ENCODE assay signal across 11 cellular contexts in the genomic region with DNA sequence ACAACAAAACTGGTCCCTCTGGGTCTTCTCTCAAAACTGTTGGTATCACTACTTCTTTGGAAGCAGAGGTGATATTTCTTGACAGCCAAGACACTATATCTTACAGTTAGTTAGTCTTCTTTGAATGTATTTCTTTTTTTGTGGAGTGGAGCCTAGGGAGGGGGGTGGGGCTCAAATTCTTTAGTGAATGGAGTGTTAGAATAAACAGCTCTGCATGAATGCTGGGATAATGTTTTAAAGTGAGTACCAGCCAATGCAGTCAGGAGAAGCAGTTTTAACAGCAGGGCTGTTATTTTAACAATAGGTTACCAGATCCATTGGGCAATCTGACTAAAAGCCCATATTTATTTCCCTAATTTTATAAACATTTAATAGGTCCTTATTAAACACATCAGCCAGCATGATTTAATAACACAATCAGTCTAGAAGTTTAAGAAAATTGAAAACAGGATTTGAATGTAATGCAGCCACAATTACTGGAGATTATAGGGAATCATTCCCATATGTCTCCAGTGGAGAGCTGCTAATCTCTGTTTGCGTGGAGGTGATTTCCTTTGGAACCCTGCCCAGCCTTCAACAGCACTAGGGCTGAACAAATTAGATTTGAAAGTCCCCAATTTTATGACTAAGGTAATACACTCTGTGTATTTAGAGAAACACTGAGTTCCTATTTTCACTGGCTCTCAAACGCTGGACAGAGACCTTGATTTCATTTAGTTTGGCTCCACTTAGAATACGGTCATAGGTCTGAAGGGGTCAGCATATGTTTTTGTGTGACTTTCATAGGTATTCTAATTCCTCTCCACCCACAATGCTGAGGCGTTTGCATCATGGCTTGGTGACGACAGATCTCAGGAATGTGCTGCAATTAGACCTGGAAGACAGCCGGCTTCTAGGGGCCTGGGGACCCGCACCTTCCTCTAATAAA.
A peak's percentile ranks its signal among the peaks of the same experiment; 100 is the strongest.
DNase-seq lines count a peak whose midpoint lies in the region; FAIRE-seq and TF ChIP-seq lines count a peak whose summit lies in the region.
"Had no signal": no experiment of that assay in that cellular context is flagged by ENCODE, and none has a peak within 500 bp of the region (broad histone marks: within the 10 kb centered on the region; RNA-seq: fewer than 3 reads in every experiment).

No MANE protein-coding gene starts in this region.

- no peaks in the 10 kb centered on the region for H3K36me3 ChIP-seq in GM23248 (ENCODE audit: low read depth)
- H3K36me3 ChIP-seq in neuronal stem cell (replicated peaks in 1 of 2; ENCODE audit: control insufficient read depth in 2 of 2, insufficient read depth in 2 of 2, low read length in 2 of 2), result no peaks in the 10 kb centered on the region
- no peaks in the 10 kb centered on the region for H3K36me3 ChIP-seq in kidney (ENCODE audit: control insufficient read depth in 1 of 2, insufficient read depth in 2 of 2, low read length in 2 of 2)

- no peak overlapping the region for H2AK5ac ChIP-seq in neuronal stem cell (ENCODE audit: low read depth, low read length)

- no peak overlapping the region for H2BK12ac ChIP-seq in neuronal stem cell (ENCODE audit: low read length)

- no peak overlapping the region for H3K9ac ChIP-seq in GM23248
- no peak overlapping the region for H3K9ac ChIP-seq in neuronal stem cell (ENCODE audit: low read depth, low read length, poor library complexity)
- no peak overlapping the region for H3K9ac ChIP-seq in kidney (ENCODE audit: low read length in 2 of 2)

- DNase-seq in GM23248, result peak; percentile 52
- DNase-seq in NCI-H524 treated with DMSO at 0.1 percent for 48 hours (lab: John Stamatoyannopoulos, UW), result peak; percentile 68
- DNase-seq in fibroblast of gingiva (ENCODE audit: low read depth), result peak; percentile 35
- peak; percentile 47 for DNase-seq in neuronal stem cell (ENCODE audit: low spot score)
- DNase-seq in HTR-8/SVneo (ENCODE audit: insufficient read length, low spot score), result no peak
- no peak for DNase-seq in medulla oblongata (ENCODE audit: extremely low spot score)
- no peak for DNase-seq in kidney
- no peak for DNase-seq in G401 (ENCODE audit: low spot score)
- DNase-seq: activated CD4-positive, alpha-beta T cell treated with anti-CD3 and anti-CD28 coated beads, Interleukin-2, amount 50 U/mL, for 1 hour; anterior cingulate cortex had no signal

- H2AFZ ChIP-seq in GM23248 (no peak overlapping the region), neuronal stem cell (ENCODE audit: low read length) (peak overlapping the region; percentile 63)

- H3K79me1 ChIP-seq in neuronal stem cell (ENCODE audit: low read depth, low read length), result no peaks in the 10 kb centered on the region

- H4K20me1 ChIP-seq in GM23248 (ENCODE audit: insufficient read depth), result no peaks in the 10 kb centered on the region

- no peak overlapping the region for H2BK5ac ChIP-seq in neuronal stem cell (ENCODE audit: low read length)

- peak overlapping the region; percentile 34 for H3K4me2 ChIP-seq in GM23248 (ENCODE audit: unreplicated experiment)
- H3K4me2 ChIP-seq in neuronal stem cell (ENCODE audit: insufficient read depth, low read length, poor library complexity, severe bottlenecking), result no peak overlapping the region

- H3K27me3 ChIP-seq in GM23248 (replicated peaks; ENCODE audit: insufficient read depth) (no peaks in the 10 kb centered on the region), neuronal stem cell (ENCODE audit: control insufficient read depth in 3 of 3, insufficient read depth in 3 of 3, low read depth in 1 of 3, low read length in 3 of 3) (no peaks in the 10 kb centered on the region)

- no peak overlapping the region for H3K23ac ChIP-seq in neuronal stem cell (ENCODE audit: low read depth, low read length, poor library complexity)

- no peak overlapping the region for H2BK120ac ChIP-seq in neuronal stem cell (ENCODE audit: low read depth, low read length)

- 21 to 33% methylated on average over 7 of the region's 7 CpGs for WGBS in GM23248 (ENCODE audit: low coverage in 1 of 2, low lambda C conversion rate in 2 of 2, missing lambda C conversion rate in 2 of 2), 2 experiments
- no CpG with 5 or more reads among the region's 7 CpGs for WGBS in neuronal stem cell (ENCODE audit: extremely low coverage in 2 of 2, insufficient read length in 2 of 2, insufficient replicate concordance in 1 of 2), 2 donors

- H3K4ac ChIP-seq in neuronal stem cell (ENCODE audit: low read length), result no peak overlapping the region

- H3K9me2 ChIP-seq in GM23248 (ENCODE audit: insufficient read depth), result no peaks in the 10 kb centered on the region

- in situ Hi-C loops in GM23248 (cut with MboI), result no loop called here
- in situ Hi-C loops in G401 (cut with HindIII; ENCODE audit: low sequenced_read_pairs), result no loop called here

- H3K18ac ChIP-seq in neuronal stem cell (ENCODE audit: low read length), result no peak overlapping the region

- TF ChIP-seq CTCF in kidney (IDR thresholded peaks at IDR 0.05; ENCODE audit: borderline replicate concordance, extremely low read depth, insufficient read depth), result no peak

- no peak overlapping the region for H4K8ac ChIP-seq in neuronal stem cell (ENCODE audit: low read depth, low read length)

- H3K4me1 ChIP-seq in GM23248 (ENCODE audit: insufficient read depth), result peaks cover 14% of the 10 kb centered on the region
- H3K4me1 ChIP-seq in neuronal stem cell (ENCODE audit: control insufficient read depth in 2 of 2, insufficient read depth in 1 of 2, low read depth in 1 of 2, low read length in 2 of 2), result peaks cover 14 to 15% of the 10 kb centered on the region in 2 donors
- no peaks in the 10 kb centered on the region for H3K4me1 ChIP-seq in kidney (ENCODE audit: control insufficient read depth in 1 of 2, insufficient read depth in 1 of 2, low read depth in 1 of 2, low read length in 2 of 2)

- H3K9me3 ChIP-seq in GM23248 (ENCODE audit: low read depth) (no peaks in the 10 kb centered on the region), neuronal stem cell (replicated peaks in 1 of 2; ENCODE audit: control insufficient read depth in 2 of 2, insufficient read depth in 1 of 2, low read depth in 1 of 2, low read length in 2 of 2) (no peaks in the 10 kb centered on the region), kidney (ENCODE audit: control insufficient read depth in 1 of 2, low read length in 2 of 2) (no peaks in the 10 kb centered on the region)

- no peak overlapping the region for H4K91ac ChIP-seq in neuronal stem cell (ENCODE audit: low read depth, low read length, poor library complexity)

- H3K27ac ChIP-seq in GM23248, result no peak overlapping the region
- H3K27ac ChIP-seq in neuronal stem cell (replicated peaks; ENCODE audit: low read length), result peak overlapping the region; percentile 82
- H3K27ac ChIP-seq in kidney (ENCODE audit: low read depth in 2 of 2, low read length in 2 of 2), result no peak overlapping the region

- FAIRE-seq in HTR-8/SVneo (lab: Jason Lieb, UNC) (no peak), kidney (lab: Jason Lieb, UNC) (no peak)
- FAIRE-seq: islet of Langerhans had no signal

- no peaks in the 10 kb centered on the region for H3K79me2 ChIP-seq in GM23248 (ENCODE audit: insufficient read depth)

- H3K4me3 ChIP-seq in GM23248 (no peak overlapping the region), neuronal stem cell (ENCODE audit: low read length in 2 of 2) (no peak overlapping the region), kidney (ENCODE audit: low read length in 2 of 2) (no peak overlapping the region)

- no peak overlapping the region for H3K14ac ChIP-seq in neuronal stem cell (ENCODE audit: low read length)

- no peak overlapping the region for H2BK15ac ChIP-seq in neuronal stem cell (ENCODE audit: low read length)

- intact Hi-C loops in kidney (cut with DNase I), result no loop called here

- H3F3A ChIP-seq in GM23248 (ENCODE audit: insufficient read depth), result 0 out of 2 replicates have a peak, but pooled peaks cover 11% of the 10 kb centered on the region

Comparison
In these comparisons a context has a peak if more than half of its experiments do, and no peak if none do; other contexts are left out.
1. DNase-seq: peak in GM23248 (single experiment), NCI-H524 treated with DMSO at 0.1 percent for 48 hours (single experiment), fibroblast of gingiva (single experiment) and neuronal stem cell (single experiment); none in HTR-8/SVneo (single experiment), medulla oblongata (single experiment), kidney (single experiment) and G401 (single experiment).